ENCODE assay signal across 18 cellular contexts in the genomic region with DNA sequence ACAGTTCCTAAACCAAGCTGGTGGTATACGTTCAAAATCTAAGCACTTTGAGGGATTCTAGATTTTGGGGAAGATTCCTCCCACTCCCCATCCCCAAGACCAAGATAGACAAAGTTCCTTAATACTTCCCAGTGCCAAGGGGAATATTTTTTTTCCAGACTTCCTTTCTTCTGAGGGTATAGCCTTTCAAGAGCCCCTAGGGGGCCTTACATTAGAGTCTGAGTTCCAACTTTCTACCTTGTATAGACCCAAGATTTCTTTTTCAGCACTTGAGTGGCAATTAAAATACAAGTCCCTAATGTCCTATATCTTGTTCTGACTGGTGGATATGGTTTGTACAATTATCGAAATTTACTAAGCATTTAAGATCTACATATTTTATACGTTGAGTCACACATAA.
"Had no signal": no experiment of that assay in that cellular context is flagged by ENCODE, and none has a peak within 500 bp of the region (broad histone marks: within the 10 kb centered on the region; RNA-seq: fewer than 3 reads in every experiment).

No MANE protein-coding gene starts in this region.

- H3K9me3 Mint-ChIP-seq: naive thymus-derived CD8-positive, alpha-beta T cell; neural crest cell had no signal

- H3K4me1 Mint-ChIP-seq: neural crest cell had no signal

- H3K27ac ChIP-seq: colonic mucosa, esophagus squamous epithelium, gastroesophageal sphincter, ovary, suprapubic skin, thyroid gland, upper lobe of left lung, uterus had no signal

- H3K27me3 ChIP-seq: colonic mucosa, esophagus squamous epithelium, gastroesophageal sphincter, ovary, suprapubic skin, thyroid gland, upper lobe of left lung, uterus had no signal

- H3K4me3 Mint-ChIP-seq: naive thymus-derived CD8-positive, alpha-beta T cell; neural crest cell had no signal

- H3K4me1 ChIP-seq: colonic mucosa, esophagus squamous epithelium, gastroesophageal sphincter, suprapubic skin, thyroid gland, upper lobe of left lung, uterus had no signal

- H3K9me3 ChIP-seq: colonic mucosa, esophagus squamous epithelium, gastroesophageal sphincter, ovary, suprapubic skin, thyroid gland, upper lobe of left lung, uterus had no signal

- DNase-seq: colonic mucosa; esophagus squamous epithelium; left colon; left ventricle myocardium superior; ovary; right cardiac atrium; stimulated activated CD4-positive, alpha-beta T cell treated with anti-CD3 and anti-CD28 coated beads, Interleukin-2, amount 100 ng/mL, for 48 hours; stimulated activated naive CD8-positive, alpha-beta T cell treated with anti-CD3 and anti-CD28 coated beads, Interleukin-15, Interleukin-2, amounts not matched to agents 100 U/mL and 50 U/mL, for 24 hours; thyroid gland; upper lobe of left lung; uterus had no signal

- H3K4me2 ChIP-seq: smooth muscle cell had no signal

- H3K27me3 Mint-ChIP-seq: naive thymus-derived CD8-positive, alpha-beta T cell; progenitor cell of endocrine pancreas had no signal

- H3K36me3 ChIP-seq: colonic mucosa, ovary, thyroid gland, uterus had no signal

- H3K4me3 ChIP-seq: colonic mucosa, esophagus squamous epithelium, gastroesophageal sphincter, lung, ovary, smooth muscle cell, suprapubic skin, thyroid gland, upper lobe of left lung, uterus had no signal

- H3K27ac Mint-ChIP-seq: naive thymus-derived CD8-positive, alpha-beta T cell; progenitor cell of endocrine pancreas had no signal
